In the genomic region with DNA sequence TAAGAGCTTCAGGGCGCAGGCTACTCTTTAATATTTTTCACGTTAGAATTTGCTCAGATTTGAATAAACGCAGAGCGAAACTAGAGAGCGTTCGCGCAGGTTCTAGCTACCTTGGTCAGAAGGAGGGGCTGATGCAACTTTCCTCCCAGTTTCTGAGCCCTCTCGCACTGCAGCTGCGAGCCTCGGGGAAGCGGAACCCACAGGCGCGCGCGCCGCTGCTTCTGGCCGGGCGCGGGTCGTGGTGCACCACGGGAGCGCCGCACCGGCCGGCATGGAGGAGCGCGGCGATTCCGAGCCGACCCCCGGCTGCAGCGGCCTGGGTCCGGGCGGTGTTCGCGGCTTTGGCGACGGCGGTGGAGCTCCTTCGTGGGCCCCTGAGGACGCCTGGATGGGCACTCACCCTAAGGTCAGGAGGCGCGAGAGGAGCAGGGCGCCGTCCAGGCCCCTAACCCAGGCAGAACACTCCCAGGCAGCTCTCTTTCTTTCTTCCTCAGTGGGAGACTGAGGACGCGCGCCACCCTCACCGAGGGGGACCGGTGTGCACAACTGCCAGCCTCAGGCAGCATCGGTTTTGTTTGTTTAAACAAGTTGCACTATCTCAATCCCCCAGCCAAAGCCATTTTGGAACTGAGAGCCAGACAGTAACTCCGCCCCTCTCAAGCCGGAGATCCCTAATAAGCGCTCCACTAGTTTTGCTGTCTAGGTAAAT, we compare ENCODE assay signal across 8 cellular contexts. TPM values are rescaled to one million over a fixed set of nuclear protein-coding genes. Genes with fewer than 3 reads are reported as not detected.
DNase-seq lines count a peak whose midpoint lies in the region; ATAC-seq and TF ChIP-seq lines count a peak whose summit lies in the region.

A gene (plus strand): TSS at position 246 of the 709 bp plus-strand sequence. CDS start 26 bp downstream, at position 272.

- H3K9ac ChIP-seq in stomach smooth muscle (ENCODE audit: low read length in 2 of 2), result peak within 1 kb of the TSS; percentile 77 to 81

- peaks cover 9% of the 10 kb centered on the region for H3K4me1 ChIP-seq in stomach smooth muscle (ENCODE audit: control insufficient read depth, insufficient read depth, low read length)

- peak within 1 kb of the TSS; percentile 99 for H3K4me3 Mint-ChIP-seq in activated T-helper 1 cell treated with anti-CD3 and anti-CD28 coated beads, Interleukin-12 subunit alpha, Interleukin-12 subunit beta, Interleukin-2, Interleukin-4 antibody, amounts not matched to agents 30 ng/mL and 10 ng/mL and 1 ng/mL, durations not matched to agents 14 hours and 24 hours and 36 hours
- H3K4me3 Mint-ChIP-seq in nephron progenitor cell, result peak within 1 kb of the TSS; percentile 98

- peaks cover 40% of the 10 kb centered on the region for H3K4me1 Mint-ChIP-seq in activated T-helper 1 cell treated with anti-CD3 and anti-CD28 coated beads, Interleukin-12 subunit alpha, Interleukin-12 subunit beta, Interleukin-2, Interleukin-4 antibody, amounts not matched to agents 30 ng/mL and 10 ng/mL and 1 ng/mL, durations not matched to agents 14 hours and 24 hours and 36 hours (ENCODE audit: low read depth)
- peaks cover 38% of the 10 kb centered on the region for H3K4me1 Mint-ChIP-seq in nephron progenitor cell

- H3K27ac Mint-ChIP-seq in activated T-helper 1 cell treated with anti-CD3 and anti-CD28 coated beads, Interleukin-12 subunit alpha, Interleukin-12 subunit beta, Interleukin-2, Interleukin-4 antibody, amounts not matched to agents 30 ng/mL and 10 ng/mL and 1 ng/mL, durations not matched to agents 14 hours and 24 hours and 36 hours, result peak within 1 kb of the TSS; percentile 99
- H3K27ac Mint-ChIP-seq in nephron progenitor cell, result peak within 1 kb of the TSS; percentile 99

- DNase-seq in DMS53 treated with DMSO at 0.1 percent for 48 hours (lab: John Stamatoyannopoulos, UW; ENCODE audit: unreplicated experiment) (peak; percentile 78), RPMI7951 (ENCODE audit: low read depth) (peak; percentile 75), fibroblast of peridontal ligament (ENCODE audit: extremely low read depth) (peak; percentile 82), nephron progenitor cell (peak; percentile 82)
- DNase-seq in Jurkat, Clone E6-1 (ENCODE audit: low read depth, low spot score), result peak; percentile 76
- DNase-seq in activated T-helper 1 cell treated with anti-CD3 and anti-CD28 coated beads, Interleukin-12 subunit alpha, Interleukin-12 subunit beta, Interleukin-2, Interleukin-4 antibody, amounts not matched to agents 30 ng/mL and 10 ng/mL and 1 ng/mL, durations not matched to agents 14 hours and 24 hours and 36 hours (ENCODE audit: low spot score), result peak; percentile 71

- peak within 1 kb of the TSS; percentile 83 for H3K27ac ChIP-seq in stomach smooth muscle (ENCODE audit: low read length)

- H3K27me3 Mint-ChIP-seq in activated T-helper 1 cell treated with anti-CD3 and anti-CD28 coated beads, Interleukin-12 subunit alpha, Interleukin-12 subunit beta, Interleukin-2, Interleukin-4 antibody, amounts not matched to agents 30 ng/mL and 10 ng/mL and 1 ng/mL, durations not matched to agents 14 hours and 24 hours and 36 hours (ENCODE audit: insufficient read depth), result peaks cover 28% of the 10 kb centered on the region
- peaks cover 4% of the 10 kb centered on the region for H3K27me3 Mint-ChIP-seq in nephron progenitor cell (ENCODE audit: low read depth, poor library complexity)

- no peaks in the 10 kb centered on the region for H3K9me3 ChIP-seq in stomach smooth muscle (ENCODE audit: control insufficient read depth in 2 of 2, low read length in 2 of 2)

- no peaks in the 10 kb centered on the region for H3K27me3 ChIP-seq in stomach smooth muscle (ENCODE audit: control insufficient read depth in 1 of 2, insufficient read depth in 2 of 2, low read length in 2 of 2)

- peak within 1 kb of the TSS; percentile 71 for H3K4me3 ChIP-seq in Jurkat, Clone E6-1 (ENCODE audit: low read length)
- peak within 1 kb of the TSS; percentile 84 to 87 for H3K4me3 ChIP-seq in stomach smooth muscle (ENCODE audit: low read length in 2 of 2)

- intact Hi-C loops in activated T-helper 1 cell treated with anti-CD3 and anti-CD28 coated beads, Interleukin-12 subunit alpha, Interleukin-12 subunit beta, Interleukin-2, Interleukin-4 antibody, amounts not matched to agents 30 ng/mL and 10 ng/mL and 1 ng/mL, durations not matched to agents 14 hours and 24 hours and 36 hours (cut with micrococcal nuclease), result loop anchor here (1.0 to 5.0 kb wide), 9 partner anchors 14 to 1106 kb away; a partner anchor contains a TSS

- H3K36me3 ChIP-seq in stomach smooth muscle (ENCODE audit: control insufficient read depth in 2 of 2, insufficient read depth in 2 of 2, low read length in 2 of 2), result peaks cover 0 to 5% of the 10 kb centered on the region in 2 donors

- no peak for TF ChIP-seq CTCF in nephron progenitor cell (IDR thresholded peaks at IDR 0.05)

- ATAC-seq in GM21576 (IDR thresholded peaks at IDR 0.05; ENCODE audit: unreplicated experiment), result peak; percentile 97

- H3K36me3 Mint-ChIP-seq in activated T-helper 1 cell treated with anti-CD3 and anti-CD28 coated beads, Interleukin-12 subunit alpha, Interleukin-12 subunit beta, Interleukin-2, Interleukin-4 antibody, amounts not matched to agents 30 ng/mL and 10 ng/mL and 1 ng/mL, durations not matched to agents 14 hours and 24 hours and 36 hours (ENCODE audit: low read depth), result peaks cover 11% of the 10 kb centered on the region
- peaks cover 36% of the 10 kb centered on the region for H3K36me3 Mint-ChIP-seq in nephron progenitor cell (ENCODE audit: low read depth)

- H3K9me3 Mint-ChIP-seq in activated T-helper 1 cell treated with anti-CD3 and anti-CD28 coated beads, Interleukin-12 subunit alpha, Interleukin-12 subunit beta, Interleukin-2, Interleukin-4 antibody, amounts not matched to agents 30 ng/mL and 10 ng/mL and 1 ng/mL, durations not matched to agents 14 hours and 24 hours and 36 hours, result no peaks in the 10 kb centered on the region
- peaks cover 28% of the 10 kb centered on the region for H3K9me3 Mint-ChIP-seq in nephron progenitor cell

RNA-seq across cellular contexts. Expression of the gene that starts here (rescaled TPM):
- polyA plus RNA-seq in Jurkat, Clone E6-1 (2012; ENCODE audit: insufficient read depth, insufficient read length), result 60.6 TPM
- 45.8 and 54.3 TPM in 2 replicates for total RNA-seq in RPMI7951 (2014; rRNA removed; shearing (Covaris generic))
- 49.8 and 50.2 TPM in 2 replicates for total RNA-seq in activated T-helper 1 cell treated with anti-CD3 and anti-CD28 coated beads, Interleukin-12 subunit alpha, Interleukin-12 subunit beta, Interleukin-2, Interleukin-4 antibody, amounts not matched to agents 30 ng/mL and 10 ng/mL and 1 ng/mL, durations not matched to agents 14 hours and 24 hours and 36 hours

Comparison
In these comparisons a context has a peak if more than half of its experiments do, and no peak if none do; other contexts are left out.
1. Peak in every context shown above with its lines: DNase-seq, ATAC-seq, H3K4me3 ChIP-seq and H3K27ac ChIP-seq.